Comparison of ENCODE assay signal across 12 cellular contexts in the genomic region with DNA sequence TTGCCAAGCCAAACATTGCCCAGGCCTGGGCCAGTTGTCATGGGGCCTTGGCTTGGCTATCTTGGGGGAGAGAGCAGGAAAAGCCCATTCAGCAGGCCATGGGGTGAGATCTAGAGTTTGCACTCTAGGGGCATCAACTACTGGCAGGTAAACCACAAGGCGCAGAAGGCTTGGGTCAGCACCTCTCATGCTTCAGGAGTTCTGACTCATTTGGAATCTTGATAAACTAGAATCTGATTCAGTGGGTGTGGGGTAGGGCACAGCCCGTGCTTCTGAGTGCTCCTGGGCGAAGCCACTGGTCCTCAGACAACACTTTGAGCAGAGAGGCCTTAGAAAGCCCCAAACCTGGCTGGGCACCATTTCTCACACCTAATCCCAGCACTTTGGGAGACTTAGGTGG.
DNase-seq lines count a peak whose midpoint lies in the region; ATAC-seq, FAIRE-seq and TF ChIP-seq lines count a peak whose summit lies in the region.
"Had no signal": no experiment of that assay in that cellular context is flagged by ENCODE, and none has a peak within 500 bp of the region (broad histone marks: within the 10 kb centered on the region; RNA-seq: fewer than 3 reads in every experiment).

No MANE protein-coding gene starts in this region.

- ATAC-seq in HG02973 (IDR thresholded peaks at IDR 0.05; ENCODE audit: unreplicated experiment) = peak; percentile 49
- no peak for ATAC-seq in effector memory CD8-positive, alpha-beta T cell (replicated peaks)
- ATAC-seq in GM21528 (IDR thresholded peaks at IDR 0.05; ENCODE audit: low FRiP score, unreplicated experiment) = no peak
- ATAC-seq: WTC11 had no signal

- peaks cover 8 to 18% of the 10 kb centered on the region in 2 donors for H3K27me3 Mint-ChIP-seq in effector memory CD8-positive, alpha-beta T cell
- H3K27me3 Mint-ChIP-seq: CD4-positive, alpha-beta T cell had no signal

- peaks cover 13 to 14% of the 10 kb centered on the region in 2 donors for H3K4me1 Mint-ChIP-seq in effector memory CD8-positive, alpha-beta T cell (ENCODE audit: low read depth in 2 of 2)
- H3K4me1 Mint-ChIP-seq: WTC11 had no signal

- TF ChIP-seq CTCF in bronchial epithelial cell (IDR thresholded peaks at IDR 0.05; ENCODE audit: insufficient read depth, low read length, severe bottlenecking) = peak; percentile 33
- no peak for TF ChIP-seq CTCF in GM20000 (IDR thresholded peaks at IDR 0.05; ENCODE audit: extremely low read depth, missing control alignments)

- peaks cover 0 to 7% of the 10 kb centered on the region in 2 donors for H3K9me3 Mint-ChIP-seq in effector memory CD8-positive, alpha-beta T cell
- H3K9me3 Mint-ChIP-seq: CD4-positive, alpha-beta T cell had no signal

- peaks cover 2% of the 10 kb centered on the region for H3K36me3 Mint-ChIP-seq in effector memory CD8-positive, alpha-beta T cell (ENCODE audit: insufficient read depth)

- DNase-seq in stimulated activated CD4-positive, alpha-beta T cell treated with anti-CD3 and anti-CD28 coated beads, Interleukin-15, amount 100 ng/mL, for 24 hours = peak; percentile 26
- DNase-seq in stimulated activated CD4-positive, alpha-beta T cell treated with anti-CD3 and anti-CD28 coated beads, Interleukin-4, amount 100 ng/mL, for 4 hours = no peak
- DNase-seq in bronchial epithelial cell (ENCODE audit: low read depth) = peak; percentile 94
- no peak for DNase-seq in effector memory CD8-positive, alpha-beta T cell
- DNase-seq in GM20000 (ENCODE audit: low spot score) = no peak
- DNase-seq in DMS153 (lab: John Stamatoyannopoulos, UW) = no peak
- DNase-seq: amygdala; CD4-positive, alpha-beta T cell; NCI-H1092 had no signal

- no peak overlapping the region for H3K4me3 ChIP-seq in bronchial epithelial cell (ENCODE audit: low read depth, low read length)

- no peaks in the 10 kb centered on the region for H3K36me3 ChIP-seq in bronchial epithelial cell (ENCODE audit: control insufficient read depth, insufficient read depth, low read length)

- H3K27ac Mint-ChIP-seq in effector memory CD8-positive, alpha-beta T cell = peak overlapping the region in 1 of 2 donors; percentile 49
- H3K27ac Mint-ChIP-seq: CD4-positive, alpha-beta T cell; WTC11 had no signal

- peak; percentile 43 for FAIRE-seq in bronchial epithelial cell (lab: Jason Lieb, UNC)

- H3K4me3 Mint-ChIP-seq in effector memory CD8-positive, alpha-beta T cell = no peak overlapping the region
- H3K4me3 Mint-ChIP-seq: CD4-positive, alpha-beta T cell; WTC11 had no signal

- H3K27me3 ChIP-seq in bronchial epithelial cell (ENCODE audit: control insufficient read depth, insufficient read depth, low read length) = no peaks in the 10 kb centered on the region

Comparison
In these comparisons a context has a peak if more than half of its experiments do, and no peak if none do; other contexts are left out.
1. DNase-seq: peak in stimulated activated CD4-positive, alpha-beta T cell treated with anti-CD3 and anti-CD28 coated beads, Interleukin-15, amount 100 ng/mL, for 24 hours (single experiment) and bronchial epithelial cell (single experiment); none in stimulated activated CD4-positive, alpha-beta T cell treated with anti-CD3 and anti-CD28 coated beads, Interleukin-4, amount 100 ng/mL, for 4 hours (0 of 2), effector memory CD8-positive, alpha-beta T cell (0 of 3), GM20000 (single experiment) and DMS153 (single experiment).